Comparison of ENCODE assay signal across 9 cellular contexts in the genomic region with DNA sequence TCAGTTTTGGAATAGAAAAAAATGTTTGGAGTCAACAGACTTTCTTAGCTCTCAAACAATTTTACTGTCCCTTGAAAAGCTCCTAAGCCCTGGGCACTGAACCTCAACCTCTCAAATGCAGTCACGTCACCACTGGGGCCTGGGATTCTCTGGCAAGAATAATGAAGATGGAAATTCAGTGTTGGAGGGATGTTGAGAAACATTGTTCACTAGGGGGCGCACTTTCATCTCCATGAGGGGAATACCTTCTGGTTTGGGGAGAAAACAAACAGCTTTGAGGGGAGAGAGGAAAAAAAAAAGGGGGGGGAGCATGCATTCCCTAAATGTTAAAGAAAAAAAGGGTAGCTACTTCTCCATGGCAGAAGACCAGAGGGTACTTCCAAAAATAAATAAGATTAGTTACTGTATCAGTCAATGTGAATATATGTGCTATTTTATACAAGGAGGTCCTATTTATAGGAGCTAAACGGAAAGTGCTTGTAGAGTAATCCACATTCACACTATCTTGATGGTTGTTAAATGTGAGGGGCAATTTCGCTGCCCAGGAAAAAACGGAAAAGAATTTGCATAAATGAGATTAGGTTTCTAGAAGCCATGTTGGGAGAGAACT. TPM values are rescaled to one million over a fixed set of nuclear protein-coding genes. Genes with fewer than 3 reads are reported as not detected.
DNase-seq lines count a peak whose midpoint lies in the region; ATAC-seq and TF ChIP-seq lines count a peak whose summit lies in the region.
"Had no signal": no experiment of that assay in that cellular context is flagged by ENCODE, and none has a peak within 500 bp of the region (broad histone marks: within the 10 kb centered on the region; RNA-seq: fewer than 3 reads in every experiment).

No MANE protein-coding gene starts in this region.

- DNase-seq in COLO668 (lab: John Stamatoyannopoulos, UW; ENCODE audit: unreplicated experiment): peak; percentile 66
- peak; percentile 69 for DNase-seq in HFF-Myc (ENCODE audit: extremely low read depth, low read depth)
- DNase-seq in NCI-H510A (lab: John Stamatoyannopoulos, UW): peak; percentile 75
- DNase-seq in activated CD4-positive, alpha-beta T cell treated with anti-CD3 and anti-CD28 coated beads, Interleukin-2, amount 10 ng/mL, durations not matched to agents 7 days and 5 days: peak; percentile 68
- peak; percentile 43 to 59 (median 50) for DNase-seq in effector memory CD8-positive, alpha-beta T cell
- peak; percentile 77 for DNase-seq in midbrain (lab: John Stamatoyannopoulos, UW)
- DNase-seq in stromal cell of bone marrow (ENCODE audit: low read depth): peak; percentile 86

- no peaks in the 10 kb centered on the region for H3K27me3 Mint-ChIP-seq in activated CD4-positive, alpha-beta T cell treated with anti-CD3 and anti-CD28 coated beads, Interleukin-2, amount 10 ng/mL, durations not matched to agents 7 days and 5 days
- no peaks in the 10 kb centered on the region for H3K27me3 Mint-ChIP-seq in effector memory CD8-positive, alpha-beta T cell

- POLR2A ChIA-PET in activated CD4-positive, alpha-beta T cell treated with anti-CD3 and anti-CD28 coated beads, Interleukin-2, amount 10 ng/mL, durations not matched to agents 7 days and 5 days (lab: Charles Lee): no interaction called here

- peak; percentile 67 for TF ChIP-seq CTCF in HFF-Myc (IDR thresholded peaks at IDR 0.05; ENCODE audit: low read depth, low read length, missing control alignments)

- H3K27ac Mint-ChIP-seq in activated CD4-positive, alpha-beta T cell treated with anti-CD3 and anti-CD28 coated beads, Interleukin-2, amount 10 ng/mL, durations not matched to agents 7 days and 5 days: no peak overlapping the region
- no peak overlapping the region for H3K27ac Mint-ChIP-seq in effector memory CD8-positive, alpha-beta T cell

- H3K4me1 Mint-ChIP-seq in activated CD4-positive, alpha-beta T cell treated with anti-CD3 and anti-CD28 coated beads, Interleukin-2, amount 10 ng/mL, durations not matched to agents 7 days and 5 days: no peaks in the 10 kb centered on the region
- H3K4me1 Mint-ChIP-seq in effector memory CD8-positive, alpha-beta T cell (ENCODE audit: low read depth in 2 of 2): no peaks in the 10 kb centered on the region

- H3K4me3 ChIP-seq in HFF-Myc (replicated peaks; ENCODE audit: low read depth, low read length): no peak overlapping the region

- H3K36me3 Mint-ChIP-seq in activated CD4-positive, alpha-beta T cell treated with anti-CD3 and anti-CD28 coated beads, Interleukin-2, amount 10 ng/mL, durations not matched to agents 7 days and 5 days (ENCODE audit: low read depth): no peaks in the 10 kb centered on the region
- H3K36me3 Mint-ChIP-seq in effector memory CD8-positive, alpha-beta T cell (ENCODE audit: insufficient read depth): no peaks in the 10 kb centered on the region

- CTCF ChIA-PET in activated CD4-positive, alpha-beta T cell treated with anti-CD3 and anti-CD28 coated beads, Interleukin-2, amount 10 ng/mL, durations not matched to agents 7 days and 5 days (lab: Charles Lee): interaction anchor here (0.6 to 1.8 kb wide), 12 partner anchors 8 to 1028 kb away, joined by 3 to 7 read pairs (median 4); no protein-coding TSS in a partner anchor

- ATAC-seq in effector memory CD8-positive, alpha-beta T cell (replicated peaks): peak; percentile 49
- no peak for ATAC-seq in HG03139 (IDR thresholded peaks at IDR 0.05; ENCODE audit: unreplicated experiment)

- no peaks in the 10 kb centered on the region for H3K9me3 Mint-ChIP-seq in activated CD4-positive, alpha-beta T cell treated with anti-CD3 and anti-CD28 coated beads, Interleukin-2, amount 10 ng/mL, durations not matched to agents 7 days and 5 days
- H3K9me3 Mint-ChIP-seq in effector memory CD8-positive, alpha-beta T cell: no peaks in the 10 kb centered on the region

- H3K4me3 Mint-ChIP-seq in activated CD4-positive, alpha-beta T cell treated with anti-CD3 and anti-CD28 coated beads, Interleukin-2, amount 10 ng/mL, durations not matched to agents 7 days and 5 days: no peak overlapping the region
- H3K4me3 Mint-ChIP-seq in effector memory CD8-positive, alpha-beta T cell: no peak overlapping the region

RNA-seq across cellular contexts. Expression of a gene that starts 5.8 kb away (rescaled TPM):
- not detected for total RNA-seq in activated CD4-positive, alpha-beta T cell treated with anti-CD3 and anti-CD28 coated beads, Interleukin-2, amount 10 ng/mL, durations not matched to agents 7 days and 5 days
- total RNA-seq: temporal lobe had no signal

RNA-seq across cellular contexts. Expression of a gene that starts 34.6 kb away (rescaled TPM):
- 1 to 10 TPM; 5.3 to 6.1 TPM for total RNA-seq in activated CD4-positive, alpha-beta T cell treated with anti-CD3 and anti-CD28 coated beads, Interleukin-2, amount 10 ng/mL, durations not matched to agents 7 days and 5 days
